ENCODE assay signal across 1 cellular context in genomic region chr17:1712271-1712670, GRCh38.
TF ChIP-seq lines count a peak whose summit lies in the region.

No MANE protein-coding gene starts in this region.

TF ChIP-seq in H1, 55 proteins besides CTCF, POLR2A, EP300 and RAD21:
- TF ChIP-seq PHF8 (conservative IDR thresholded peaks at IDR 0.05; ENCODE audit: low read depth, low read length) (no peak), JUN (IDR thresholded peaks at IDR 0.05; ENCODE audit: low read depth, low read length) (no peak), ZNF274 (IDR thresholded peaks at IDR 0.05; ENCODE audit: borderline replicate concordance, extremely low read depth, low read length) (no peak), SRF (IDR thresholded peaks at IDR 0.05; ENCODE audit: low read depth, low read length) (no peak), NRF1 (IDR thresholded peaks at IDR 0.05; ENCODE audit: low read depth, low read length) (no peak), POU5F1 (IDR thresholded peaks at IDR 0.05; ENCODE audit: low read depth, low read length) (no peak), KDM4A (IDR thresholded peaks at IDR 0.05; ENCODE audit: low read depth, low read length, severe bottlenecking) (no peak), TEAD4 (IDR thresholded peaks at IDR 0.05; ENCODE audit: low read depth, low read length) (no peak), KDM5A (IDR thresholded peaks at IDR 0.05; ENCODE audit: low read length) (no peak), ATF2 (IDR thresholded peaks at IDR 0.05; ENCODE audit: low read length) (no peak), SP2 (IDR thresholded peaks at IDR 0.05; ENCODE audit: low read length) (no peak), TAF7 (optimal IDR thresholded peaks at IDR 0.05; ENCODE audit: borderline replicate concordance, low read depth, low read length) (no peak), CTBP2 (IDR thresholded peaks at IDR 0.05; ENCODE audit: borderline replicate concordance, insufficient read depth, insufficient read length, low read length) (no peak), POLR2AphosphoS5 (IDR thresholded peaks at IDR 0.05; ENCODE audit: low read depth, low read length) (no peak)
